28 cellular contexts compared by ENCODE assay signal in the genomic region with DNA sequence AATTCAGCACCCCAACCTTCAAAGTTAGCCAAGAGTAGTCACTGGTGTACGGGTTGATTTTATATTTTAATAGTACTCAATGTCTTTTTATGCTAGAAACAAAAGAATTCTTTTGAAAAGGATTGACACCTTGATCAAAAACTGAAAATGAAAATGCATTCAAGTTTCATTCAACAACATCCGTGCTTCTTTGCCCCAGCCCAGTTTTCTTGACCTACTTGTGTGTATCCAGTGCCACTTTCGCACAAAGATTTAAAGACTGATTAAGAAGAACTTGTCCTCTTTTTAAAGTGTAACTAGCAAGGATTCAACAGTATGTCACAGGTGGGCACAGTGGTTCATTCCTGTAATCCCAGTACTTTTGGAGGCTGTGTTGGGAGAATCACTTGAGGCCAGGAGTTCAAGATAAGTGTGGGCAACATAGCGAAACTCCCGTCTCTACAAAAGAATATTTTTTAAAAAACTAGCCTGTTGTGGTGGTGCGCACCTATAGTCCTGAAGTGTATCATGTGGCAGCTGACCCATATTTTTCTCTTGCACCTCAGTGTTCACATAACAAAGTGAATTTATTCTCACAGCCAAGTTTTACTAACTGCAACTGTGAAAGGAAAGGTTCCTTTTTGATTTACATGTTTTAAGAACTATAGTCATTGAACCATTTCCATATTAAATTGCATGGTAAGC.
"Had no signal": no experiment of that assay in that cellular context is flagged by ENCODE, and none has a peak within 500 bp of the region (broad histone marks: within the 10 kb centered on the region; RNA-seq: fewer than 3 reads in every experiment).

No MANE protein-coding gene starts in this region.

- H3K4me1 ChIP-seq: esophagus muscularis mucosa, foreskin keratinocyte, heart left ventricle had no signal

- H3K4me3 ChIP-seq: esophagus muscularis mucosa, heart left ventricle, right lobe of liver, thoracic aorta had no signal

- ATAC-seq: heart left ventricle had no signal

- H3K36me3 ChIP-seq: brain microvascular endothelial cell, esophagus muscularis mucosa, heart left ventricle, neutrophil, right lobe of liver, thoracic aorta had no signal

- H3K4me1 Mint-ChIP-seq: activated B cell treated with CpG ODN at 0.5 μM for 24 hours, endodermal cell, mesothelial cell of epicardium, nephron progenitor cell had no signal

- H3K4me3 Mint-ChIP-seq: activated B cell treated with CpG ODN at 0.5 μM for 24 hours; endodermal cell; mesothelial cell of epicardium; naive B cell; nephron progenitor cell; stimulated activated naive CD8-positive, alpha-beta T cell treated with anti-CD3 and anti-CD28 coated beads, Interleukin-15, Interleukin-2, amounts not matched to agents 100 ng/mL and 50 ng/mL, for 24 hours had no signal

- H3K27me3 ChIP-seq: brain microvascular endothelial cell, esophagus muscularis mucosa, foreskin keratinocyte, heart left ventricle, neutrophil, right lobe of liver had no signal

- H3K9me3 Mint-ChIP-seq: activated B cell treated with CpG ODN at 0.5 μM for 24 hours; endodermal cell; immature natural killer cell; mesothelial cell of epicardium; naive B cell; nephron progenitor cell; stimulated activated naive CD8-positive, alpha-beta T cell treated with anti-CD3 and anti-CD28 coated beads, Interleukin-15, Interleukin-2, amounts not matched to agents 100 ng/mL and 50 ng/mL, for 24 hours had no signal

- H3K36me3 Mint-ChIP-seq: immature natural killer cell, mesothelial cell of epicardium, naive B cell had no signal

- H3K27ac ChIP-seq: brain microvascular endothelial cell, esophagus muscularis mucosa, foreskin keratinocyte, heart left ventricle, neutrophil, right lobe of liver, thoracic aorta had no signal

- H3K27ac Mint-ChIP-seq: activated B cell treated with CpG ODN at 0.5 μM for 24 hours; endodermal cell; immature natural killer cell; mesothelial cell of epicardium; naive B cell; nephron progenitor cell; progenitor cell of endocrine pancreas; stimulated activated naive CD8-positive, alpha-beta T cell treated with anti-CD3 and anti-CD28 coated beads, Interleukin-15, Interleukin-2, amounts not matched to agents 100 ng/mL and 50 ng/mL, for 24 hours had no signal

- H3K27me3 Mint-ChIP-seq: activated B cell treated with CpG ODN at 0.5 μM for 24 hours; naive B cell; progenitor cell of endocrine pancreas; stimulated activated naive CD8-positive, alpha-beta T cell treated with anti-CD3 and anti-CD28 coated beads, Interleukin-15, Interleukin-2, amounts not matched to agents 100 ng/mL and 50 ng/mL, for 24 hours had no signal

- H3K9me3 ChIP-seq: esophagus muscularis mucosa, heart left ventricle, neutrophil, right lobe of liver, thoracic aorta had no signal

- DNase-seq: activated B cell treated with CpG ODN at 0.5 μM for 24 hours; activated CD4-positive, alpha-beta T cell treated with anti-CD3 and anti-CD28 coated beads, Interleukin-2, amount 50 U/mL, for 4 hours; activated CD8-positive, alpha-beta memory T cell treated with anti-CD3 and anti-CD28 coated beads, Interleukin-2, amount 50 U/mL, for 4 hours; activated gamma-delta T cell treated with Interleukin-2 at 50 U/mL for 16 hours; activated naive CD4-positive, alpha-beta T cell treated with anti-CD3 and anti-CD28 coated beads, Interleukin-2, amount 50 U/mL, for 16 hours; activated T-cell treated with anti-CD3 and anti-CD28 coated beads, Interleukin-2, amount 50 U/mL, for 1 hour; amniotic stem cell; brain microvascular endothelial cell; cortex of kidney; endodermal cell; heart left ventricle; hypothalamus; immature natural killer cell; naive B cell; nephron progenitor cell; stimulated activated CD4-positive, alpha-beta T cell treated with anti-CD3 and anti-CD28 coated beads, Interleukin-12 subunit alpha, Interleukin-12 subunit beta, amount 100 ng/mL, for 4 hours; stimulated activated CD4-positive, alpha-beta T cell treated with anti-CD3 and anti-CD28 coated beads, Interleukin-4, amount 100 ng/mL, for 1 hour; trophoblast cell had no signal

- FAIRE-seq: astrocyte, urothelium cell line had no signal
